Comparison of ENCODE assay signal across 19 cellular contexts in the genomic region with DNA sequence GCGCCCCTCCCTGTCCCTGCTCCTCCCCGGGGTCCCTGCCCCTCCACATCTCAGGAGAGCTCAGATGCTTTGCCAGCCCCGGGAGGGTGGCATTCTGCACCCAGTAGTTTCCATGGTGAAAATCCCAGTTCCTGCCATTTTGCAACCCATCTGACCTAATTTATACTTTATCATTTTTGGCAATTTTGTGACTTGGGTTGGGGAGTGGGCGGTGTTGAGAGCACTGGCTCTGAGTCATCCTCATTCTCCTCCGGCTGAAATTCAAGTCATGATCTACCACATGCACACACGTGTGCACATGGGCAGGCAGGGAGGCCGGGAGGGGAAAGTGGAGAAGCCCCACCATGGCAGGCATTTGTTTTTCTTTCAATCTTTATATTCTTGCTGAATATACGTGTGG.
DNase-seq lines count a peak whose midpoint lies in the region; ATAC-seq and TF ChIP-seq lines count a peak whose summit lies in the region.
"Had no signal": no experiment of that assay in that cellular context is flagged by ENCODE, and none has a peak within 500 bp of the region (broad histone marks: within the 10 kb centered on the region; RNA-seq: fewer than 3 reads in every experiment).

No MANE protein-coding gene starts in this region.

- peaks cover 2% of the 10 kb centered on the region for H3K4me1 Mint-ChIP-seq in activated CD4-positive, alpha-beta T cell treated with anti-CD3 and anti-CD28 coated beads, Interleukin-2, amount 10 ng/mL, durations not matched to agents 24 days and 14 days
- H3K4me1 Mint-ChIP-seq in stimulated activated memory B cell treated with anti-CD40 and anti-IgM and Interleukin-4, amounts not matched to agents 10 μg/mL and 1 μg/mL and 100 μg/mL, for 72 hours: peaks cover 30% of the 10 kb centered on the region

- DNase-seq in activated CD4-positive, alpha-beta T cell treated with anti-CD3 and anti-CD28 coated beads for 48 hours: peak; percentile 7
- DNase-seq in activated CD4-positive, alpha-beta T cell treated with anti-CD3 and anti-CD28 coated beads, Interleukin-2, amount 10 ng/mL, durations not matched to agents 24 days and 14 days: no peak
- DNase-seq in OCI-LY7 (ENCODE audit: low spot score): no peak
- DNase-seq in foreskin melanocyte: peak; percentile 3
- DNase-seq in erythroblast (lab: John Stamatoyannopoulos, UW): no peak
- DNase-seq in LoVo (ENCODE audit: low spot score): no peak
- DNase-seq in DMS153 (lab: John Stamatoyannopoulos, UW): no peak
- DNase-seq: 8988T, ACHN, NCI-H1092 treated with DMSO at 0.1 percent for 48 hours, NCI-H146, NCI-H1930, NCI-H2107, NCI-H446 treated with DMSO at 0.1 percent for 48 hours, NCI-H526 treated with DMSO at 0.1 percent for 48 hours, Peyer's patch, SK-N-SH, SW 1271 had no signal

- no peaks in the 10 kb centered on the region for H4K20me1 ChIP-seq in OCI-LY7 (ENCODE audit: insufficient read depth, low read length)

- no peaks in the 10 kb centered on the region for H3K27me3 Mint-ChIP-seq in activated CD4-positive, alpha-beta T cell treated with anti-CD3 and anti-CD28 coated beads, Interleukin-2, amount 10 ng/mL, durations not matched to agents 24 days and 14 days
- peaks cover 7% of the 10 kb centered on the region for H3K27me3 Mint-ChIP-seq in stimulated activated memory B cell treated with anti-CD40 and anti-IgM and Interleukin-4, amounts not matched to agents 10 μg/mL and 1 μg/mL and 100 μg/mL, for 72 hours

- no peak for ATAC-seq in stimulated activated memory B cell treated with anti-CD40 and anti-IgM and Interleukin-4, amounts not matched to agents 10 μg/mL and 1 μg/mL and 100 μg/mL, for 72 hours

- no peak overlapping the region for H3K4me3 Mint-ChIP-seq in activated CD4-positive, alpha-beta T cell treated with anti-CD3 and anti-CD28 coated beads, Interleukin-2, amount 10 ng/mL, durations not matched to agents 24 days and 14 days
- no peak overlapping the region for H3K4me3 Mint-ChIP-seq in stimulated activated memory B cell treated with anti-CD40 and anti-IgM and Interleukin-4, amounts not matched to agents 10 μg/mL and 1 μg/mL and 100 μg/mL, for 72 hours

- H3K36me3 ChIP-seq in OCI-LY7 (ENCODE audit: insufficient read depth, low read length): no peaks in the 10 kb centered on the region
- H3K36me3 ChIP-seq: Peyer's patch had no signal

- no peaks in the 10 kb centered on the region for H3K9me3 ChIP-seq in OCI-LY7 (ENCODE audit: low read length)
- H3K9me3 ChIP-seq: Peyer's patch, SK-N-SH had no signal

- TF ChIP-seq CTCF in OCI-LY7 (conservative IDR thresholded peaks at IDR 0.05; ENCODE audit: low read length): no peak

- H2AFZ ChIP-seq in OCI-LY7 (ENCODE audit: low read length): peak overlapping the region; percentile 56

- no peaks in the 10 kb centered on the region for H3K79me2 ChIP-seq in OCI-LY7 (ENCODE audit: insufficient read depth, low read depth, low read length)

- no peak for TF ChIP-seq POLR2A in erythroblast (IDR thresholded peaks at IDR 0.05; ENCODE audit: low read length)

- H3K9me2 ChIP-seq in OCI-LY7 (ENCODE audit: insufficient read depth, low read length): no peaks in the 10 kb centered on the region
- H3K9me2 ChIP-seq: SK-N-SH had no signal

- POLR2A ChIA-PET in OCI-LY7 (lab: Charles Lee): no interaction called here

- CTCF ChIA-PET in OCI-LY7 (lab: Charles Lee; ENCODE audit: unreplicated experiment): no interaction called here

- H3K36me3 Mint-ChIP-seq in activated CD4-positive, alpha-beta T cell treated with anti-CD3 and anti-CD28 coated beads, Interleukin-2, amount 10 ng/mL, durations not matched to agents 24 days and 14 days (ENCODE audit: low read depth): no peaks in the 10 kb centered on the region
- H3K36me3 Mint-ChIP-seq in stimulated activated memory B cell treated with anti-CD40 and anti-IgM and Interleukin-4, amounts not matched to agents 10 μg/mL and 1 μg/mL and 100 μg/mL, for 72 hours: no peaks in the 10 kb centered on the region

- no peaks in the 10 kb centered on the region for H3K9me3 Mint-ChIP-seq in activated CD4-positive, alpha-beta T cell treated with anti-CD3 and anti-CD28 coated beads, Interleukin-2, amount 10 ng/mL, durations not matched to agents 24 days and 14 days
- H3K9me3 Mint-ChIP-seq in stimulated activated memory B cell treated with anti-CD40 and anti-IgM and Interleukin-4, amounts not matched to agents 10 μg/mL and 1 μg/mL and 100 μg/mL, for 72 hours: no peaks in the 10 kb centered on the region

- H3K4me1 ChIP-seq in OCI-LY7 (ENCODE audit: insufficient read depth, low read length, poor library complexity, severe bottlenecking): peaks cover 20% of the 10 kb centered on the region
- H3K4me1 ChIP-seq: Peyer's patch had no signal

- no peak overlapping the region for H3K4me3 ChIP-seq in OCI-LY7 (ENCODE audit: low read depth, low read length, poor library complexity, severe bottlenecking)
- H3K4me3 ChIP-seq: Peyer's patch had no signal

- BruUV-seq in OCI-LY7 (replicated peaks; lab: Mats Ljungman, UMichigan): no TSS peak

- no peak overlapping the region for H3K27ac Mint-ChIP-seq in activated CD4-positive, alpha-beta T cell treated with anti-CD3 and anti-CD28 coated beads, Interleukin-2, amount 10 ng/mL, durations not matched to agents 24 days and 14 days
- H3K27ac Mint-ChIP-seq in stimulated activated memory B cell treated with anti-CD40 and anti-IgM and Interleukin-4, amounts not matched to agents 10 μg/mL and 1 μg/mL and 100 μg/mL, for 72 hours: peak overlapping the region; percentile 27

- no peak overlapping the region for H3K27ac ChIP-seq in OCI-LY7 (ENCODE audit: low read depth, low read length, poor library complexity, severe bottlenecking)
- H3K27ac ChIP-seq: Peyer's patch had no signal

- intact Hi-C loops in activated CD4-positive, alpha-beta T cell treated with anti-CD3 and anti-CD28 coated beads, Interleukin-2, amount 10 ng/mL, durations not matched to agents 24 days and 14 days (cut with micrococcal nuclease): no loop called here
- intact Hi-C loops in OCI-LY7 (cut with micrococcal nuclease; ENCODE audit: unreplicated experiment): no loop called here

- H3K4me2 ChIP-seq in OCI-LY7 (ENCODE audit: low read length): no peak overlapping the region
- H3K4me2 ChIP-seq: SK-N-SH had no signal

Comparison
In these comparisons a context has a peak if more than half of its experiments do, and no peak if none do; other contexts are left out.
1. DNase-seq: peak in activated CD4-positive, alpha-beta T cell treated with anti-CD3 and anti-CD28 coated beads for 48 hours (single experiment) and foreskin melanocyte (single experiment); none in activated CD4-positive, alpha-beta T cell treated with anti-CD3 and anti-CD28 coated beads, Interleukin-2, amount 10 ng/mL, durations not matched to agents 24 days and 14 days (single experiment), OCI-LY7 (single experiment), erythroblast (0 of 2), LoVo (single experiment) and DMS153 (single experiment).